In the genomic region with DNA sequence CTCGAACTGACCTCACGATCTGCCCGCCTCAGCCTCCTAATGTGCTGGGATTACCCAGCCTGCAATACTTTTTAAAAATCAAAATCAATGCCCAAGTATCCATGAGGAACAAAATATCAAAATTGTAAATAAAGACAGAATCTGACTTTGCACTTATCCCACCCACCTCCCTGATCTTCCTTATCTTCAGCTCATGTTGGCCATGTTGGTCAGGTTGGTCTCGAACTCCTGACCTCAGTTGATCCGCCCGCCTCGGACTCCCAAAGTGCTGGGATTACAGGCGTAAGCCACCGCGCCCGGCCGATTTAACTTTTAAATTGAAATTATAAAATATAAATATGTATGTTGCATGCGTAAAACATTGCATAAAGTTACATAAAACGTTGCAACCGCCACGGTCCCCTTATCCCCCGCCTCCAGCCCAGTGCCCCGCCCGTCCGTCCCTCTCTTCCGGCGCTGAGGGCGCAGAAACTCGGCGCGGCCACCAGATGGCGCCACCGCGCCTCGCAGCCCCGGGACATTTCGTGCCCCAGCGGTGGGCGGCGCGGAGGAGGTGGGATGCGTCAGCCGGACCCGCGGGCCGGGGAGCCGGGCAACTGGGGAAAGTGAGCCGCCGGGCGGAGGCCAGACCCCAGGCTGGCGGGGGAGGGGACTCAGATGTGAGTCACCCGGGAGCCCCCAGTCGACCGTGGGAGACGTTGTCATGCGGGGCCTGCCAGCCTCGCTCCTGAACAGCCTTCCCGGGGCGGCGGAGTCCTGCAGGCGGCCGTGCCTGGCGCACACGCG, we compare ENCODE assay signal across 8 cellular contexts. TPM values are rescaled to one million over a fixed set of nuclear protein-coding genes. Genes with fewer than 3 reads are reported as not detected.
DNase-seq lines count a peak whose midpoint lies in the region; ATAC-seq lines count a peak whose summit lies in the region.

No MANE protein-coding gene starts in this region.

- DNase-seq in G401 (ENCODE audit: low spot score) (peak; percentile 74), NCI-H2171 (lab: John Stamatoyannopoulos, UW) (peak; percentile 69), kidney glomerular epithelial cell (lab: John Stamatoyannopoulos, UW) (peak; percentile 74)
- peak; percentile 82 for DNase-seq in central memory CD4-positive, alpha-beta T cell
- peak; percentile 93 for DNase-seq in stimulated activated CD4-positive, alpha-beta T cell treated with anti-CD3 and anti-CD28 coated beads, Interleukin-15, amount 100 ng/mL, for 24 hours

- ATAC-seq in HG02678 (IDR thresholded peaks at IDR 0.05; ENCODE audit: unreplicated experiment) (peak; percentile 31), GM18519 (IDR thresholded peaks at IDR 0.05; ENCODE audit: low FRiP score, unreplicated experiment) (no peak)
- ATAC-seq in activated CD4-positive, CD25-positive, alpha-beta regulatory T cell treated with anti-CD3 and anti-CD28 coated beads, Interleukin-2, amount 50 U/mL, for 24 hours: peak; percentile 43 to 51

- in situ Hi-C loops in G401 (cut with HindIII; ENCODE audit: low sequenced_read_pairs): no loop called here

RNA-seq across cellular contexts. Expression of gene GADD45B, which starts 1.5 kb away (rescaled TPM):
- 39.5 and 44.2 TPM in 2 replicates for total RNA-seq in G401 (2014; rRNA removed; shearing (Covaris generic))

RNA-seq across cellular contexts. Expression of gene LMNB2, which starts 17.7 kb away (rescaled TPM):
- total RNA-seq in G401 (2014; rRNA removed; shearing (Covaris generic)): 216 and 321 TPM in 2 replicates

RNA-seq across cellular contexts. Expression of gene TIMM13, which starts 47.0 kb away (rescaled TPM):
- total RNA-seq in G401 (2014; rRNA removed; shearing (Covaris generic)): 79.4 and 104 TPM in 2 replicates
